38 cellular contexts compared by ENCODE assay signal in the genomic region with DNA sequence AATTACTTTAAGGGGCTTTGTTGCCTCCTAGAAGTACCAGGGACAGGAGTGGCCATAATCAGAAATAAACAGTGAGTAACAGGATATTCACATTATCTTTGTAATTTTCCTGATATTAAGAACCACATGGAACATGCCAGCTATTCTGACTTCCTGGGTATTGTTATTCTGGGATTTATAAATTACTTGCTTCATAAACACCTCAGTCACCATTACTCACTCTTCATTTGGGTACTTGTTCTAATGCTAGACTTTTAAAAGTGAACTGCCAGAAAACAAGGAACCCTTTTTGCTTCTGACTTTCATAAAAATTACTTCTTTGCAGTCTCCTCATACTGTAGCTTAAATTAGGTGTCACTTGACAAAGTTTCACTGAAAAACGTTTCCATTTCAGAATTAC. TPM values are rescaled to one million over a fixed set of nuclear protein-coding genes. Genes with fewer than 3 reads are reported as not detected.
"Had no signal": no experiment of that assay in that cellular context is flagged by ENCODE, and none has a peak within 500 bp of the region (broad histone marks: within the 10 kb centered on the region; RNA-seq: fewer than 3 reads in every experiment).

No MANE protein-coding gene starts in this region.

- H3K27ac ChIP-seq: adrenal gland, ascending aorta, body of pancreas, brain microvascular endothelial cell, breast epithelium, cardiac muscle cell, VCaP had no signal

- H3K9me3 ChIP-seq: adrenal gland, ascending aorta, body of pancreas, breast epithelium had no signal

- H3K27me3 ChIP-seq: adrenal gland, ascending aorta, body of pancreas, brain microvascular endothelial cell, breast epithelium, cardiac muscle cell had no signal

- DNase-seq: activated B cell treated with CpG ODN at 0.5 μM for 24 hours; activated CD4-positive, alpha-beta memory T cell treated with anti-CD3 and anti-CD28 coated beads for 36 hours; activated CD4-positive, alpha-beta T cell treated with anti-CD3 and anti-CD28 coated beads for 4 hours; activated CD4-positive, alpha-beta T cell treated with anti-CD3 and anti-CD28 coated beads, Interleukin-2, amount 10 ng/mL, durations not matched to agents 24 days and 14 days; activated CD4-positive, alpha-beta T cell treated with anti-CD3 and anti-CD28 coated beads, Interleukin-2, amount 50 U/mL, for 1 hour; activated CD4-positive, alpha-beta T cell treated with anti-CD3 and anti-CD28 coated beads, Interleukin-2, amount 50 U/mL, for 4 hours; activated CD4-positive, CD25-positive, alpha-beta regulatory T cell treated with anti-CD3 and anti-CD28 coated beads, Interleukin-2, amount 50 U/mL, for 72 hours; activated CD8-positive, alpha-beta memory T cell treated with anti-CD3 and anti-CD28 coated beads, Interleukin-2, amount 50 U/mL, for 4 hours; activated CD8-positive, alpha-beta T cell treated with anti-CD3 and anti-CD28 coated beads for 36 hours; activated effector memory CD4-positive, alpha-beta T cell treated with anti-CD3 and anti-CD28 coated beads, Interleukin-2, amount 50 U/mL, for 16 hours; activated gamma-delta T cell treated with Interleukin-2 at 50 U/mL for 16 hours; activated naive CD4-positive, alpha-beta T cell; activated naive CD4-positive, alpha-beta T cell treated with anti-CD3 and anti-CD28 coated beads for 36 hours; activated naive CD4-positive, alpha-beta T cell treated with anti-CD3 and anti-CD28 coated beads, Interleukin-2, amount 50 U/mL, for 16 hours; activated naive CD8-positive, alpha-beta T cell treated with anti-CD3 and anti-CD28 coated beads for 36 hours; activated T-cell treated with anti-CD3 and anti-CD28 coated beads for 4 hours; activated T-cell treated with anti-CD3 and anti-CD28 coated beads, Interleukin-2, amount 50 U/mL, for 1 hour; activated T-cell treated with anti-CD3 and anti-CD28 coated beads, Interleukin-2, amount 50 U/mL, for 4 hours; activated T-cell treated with anti-CD3 and anti-CD28 coated beads, Interleukin-2, amount 50 U/mL, for 72 hours; adrenal gland; amniotic stem cell; anterior cingulate cortex; body of pancreas; brain microvascular endothelial cell; caudate nucleus; cerebellar nuclear complex; T-helper 1 cell; T-helper 2 cell; T-helper 9 cell had no signal

- H3K4me3 ChIP-seq: adrenal gland, ascending aorta, body of pancreas, breast epithelium, cardiac muscle cell had no signal

- FAIRE-seq: TTC549 had no signal

- ATAC-seq: activated CD8-positive, alpha-beta T cell treated with anti-CD3 and anti-CD28 coated beads for 36 hours; activated naive CD4-positive, alpha-beta T cell treated with anti-CD3 and anti-CD28 coated beads, Interleukin-2, amount 50 U/mL, for 72 hours; activated T-cell treated with anti-CD3 and anti-CD28 coated beads, Interleukin-2, amount 50 U/mL, for 4 hours; activated T-cell treated with anti-CD3 and anti-CD28 coated beads, Interleukin-2, amount 50 U/mL, for 72 hours; activated T-helper 17 cell treated with anti-CD3 and anti-CD28 coated beads, Interleukin-2, amount 50 U/mL, for 72 hours; body of pancreas had no signal

- H3K4me1 ChIP-seq: adrenal gland, ascending aorta, body of pancreas, breast epithelium had no signal

- H3K36me3 ChIP-seq: adrenal gland, ascending aorta, brain microvascular endothelial cell, breast epithelium, cardiac muscle cell had no signal

RNA-seq across cellular contexts. Expression of a gene that starts 29.7 kb away (rescaled TPM):
- total RNA-seq: activated B cell treated with CpG ODN at 0.5 μM for 24 hours; activated CD4-positive, alpha-beta memory T cell treated with anti-CD3 and anti-CD28 coated beads for 36 hours; activated CD4-positive, alpha-beta T cell treated with anti-CD3 and anti-CD28 coated beads, Interleukin-2, amount 10 ng/mL, durations not matched to agents 24 days and 14 days; activated CD8-positive, alpha-beta memory T cell treated with anti-CD3 and anti-CD28 coated beads for 36 hours; activated CD8-positive, alpha-beta T cell treated with anti-CD3 and anti-CD28 coated beads for 36 hours; activated naive CD4-positive, alpha-beta T cell treated with anti-CD3 and anti-CD28 coated beads for 36 hours; activated naive CD4-positive, alpha-beta T cell treated with anti-CD3 and anti-CD28 coated beads, Interleukin-2, amount 50 U/mL, for 72 hours; activated naive CD8-positive, alpha-beta T cell treated with anti-CD3 and anti-CD28 coated beads for 36 hours; activated T-cell treated with anti-CD3 and anti-CD28 coated beads, Interleukin-2, amount 50 U/mL, for 4 hours; activated T-cell treated with anti-CD3 and anti-CD28 coated beads, Interleukin-2, amount 50 U/mL, for 72 hours; activated T-helper 1 cell treated with anti-CD3 and anti-CD28 coated beads, Interleukin-12 subunit alpha, Interleukin-12 subunit beta, Interleukin-2, Interleukin-4 antibody, amounts not matched to agents 30 ng/mL and 10 ng/mL and 1 ng/mL, durations not matched to agents 14 hours and 24 hours and 36 hours; activated T-helper 17 cell treated with anti-CD3 and anti-CD28 coated beads, Interleukin-2, amount 50 U/mL, for 72 hours; ascending aorta; body of pancreas had no signal
